ENCODE assay signal across 9 cellular contexts in the genomic region with DNA sequence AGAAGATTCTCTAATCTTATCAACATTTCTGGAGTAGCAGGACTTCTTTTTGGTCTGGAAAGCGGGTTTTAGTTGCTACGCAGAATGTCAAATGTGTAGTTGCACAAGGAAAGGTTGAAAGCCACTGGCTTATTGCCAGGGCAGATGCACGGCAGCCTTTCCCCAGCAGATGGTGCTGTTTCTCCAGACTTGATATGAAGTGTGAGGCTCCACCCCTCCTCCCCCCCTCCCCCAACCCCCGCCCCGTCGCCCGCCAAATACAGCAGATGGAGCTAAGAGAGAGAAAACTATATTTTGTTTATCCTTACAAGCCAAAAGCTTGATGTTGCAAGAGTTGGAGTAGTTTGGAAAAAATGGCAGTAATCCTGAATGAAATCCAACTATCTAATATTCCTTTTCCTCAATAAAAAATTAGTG. TPM values are rescaled to one million over a fixed set of nuclear protein-coding genes. Genes with fewer than 3 reads are reported as not detected.
DNase-seq lines count a peak whose midpoint lies in the region; ATAC-seq and TF ChIP-seq lines count a peak whose summit lies in the region.
"Had no signal": no experiment of that assay in that cellular context is flagged by ENCODE, and none has a peak within 500 bp of the region (broad histone marks: within the 10 kb centered on the region; RNA-seq: fewer than 3 reads in every experiment).

No MANE protein-coding gene starts in this region.

- DNase-seq in GM10266 (ENCODE audit: extremely low spot score) (peak; percentile 77), HFF-Myc (ENCODE audit: extremely low read depth, low read depth) (peak; percentile 82), MV-4-11 (lab: John Stamatoyannopoulos, UW) (peak; percentile 69), SKM-1 (lab: John Stamatoyannopoulos, UW; ENCODE audit: unreplicated experiment) (peak; percentile 69), cardiac septum (ENCODE audit: low spot score) (peak; percentile 86), putamen (ENCODE audit: low spot score) (peak; percentile 86)
- DNase-seq in activated naive CD8-positive, alpha-beta T cell treated with anti-CD3 and anti-CD28 coated beads for 36 hours = peak; percentile 73

- no peak for ATAC-seq in HG03457 (IDR thresholded peaks at IDR 0.05; ENCODE audit: unreplicated experiment)

- intact Hi-C loops in cardiac septum (cut with DNase I) = loop anchor here (2.0 to 5.0 kb wide), 2 partner anchors 278 to 800 kb away; no protein-coding TSS in a partner anchor

- H3K9me3 Mint-ChIP-seq in activated naive CD8-positive, alpha-beta T cell treated with anti-CD3 and anti-CD28 coated beads for 36 hours = no peaks in the 10 kb centered on the region

- H3K4me3 ChIP-seq in HFF-Myc (replicated peaks; ENCODE audit: low read depth, low read length) = no peak overlapping the region
- H3K4me3 ChIP-seq: skin epidermis had no signal

- peak; percentile 82 for TF ChIP-seq CTCF in GM10266 (IDR thresholded peaks at IDR 0.05; ENCODE audit: control insufficient read depth, insufficient read depth, low read depth, missing control alignments)
- peak; percentile 71 for TF ChIP-seq CTCF in HFF-Myc (IDR thresholded peaks at IDR 0.05; ENCODE audit: low read depth, low read length, missing control alignments)

- no peak overlapping the region for H3K4me3 Mint-ChIP-seq in activated naive CD8-positive, alpha-beta T cell treated with anti-CD3 and anti-CD28 coated beads for 36 hours

- H3K27ac Mint-ChIP-seq in activated naive CD8-positive, alpha-beta T cell treated with anti-CD3 and anti-CD28 coated beads for 36 hours = no peak overlapping the region

- peaks cover 5% of the 10 kb centered on the region for H3K4me1 Mint-ChIP-seq in activated naive CD8-positive, alpha-beta T cell treated with anti-CD3 and anti-CD28 coated beads for 36 hours

- H3K36me3 Mint-ChIP-seq in activated naive CD8-positive, alpha-beta T cell treated with anti-CD3 and anti-CD28 coated beads for 36 hours = peaks cover 29% of the 10 kb centered on the region

- H3K27me3 Mint-ChIP-seq in activated naive CD8-positive, alpha-beta T cell treated with anti-CD3 and anti-CD28 coated beads for 36 hours = no peaks in the 10 kb centered on the region

RNA-seq across cellular contexts. Expression of gene ENOPH1, which starts 32.0 kb away (rescaled TPM):
- total RNA-seq in activated naive CD8-positive, alpha-beta T cell treated with anti-CD3 and anti-CD28 coated beads for 36 hours = 10 to 100 TPM; 71.4 to 73.1 TPM
- 18.6 TPM for total RNA-seq in cardiac septum

RNA-seq across cellular contexts. Expression of gene HNRNPDL, which starts 32.2 kb away (rescaled TPM):
- 100 to 1,000 TPM; 430 to 465 TPM for total RNA-seq in activated naive CD8-positive, alpha-beta T cell treated with anti-CD3 and anti-CD28 coated beads for 36 hours
- total RNA-seq in cardiac septum = 154 TPM
